ENCODE assay signal across 8 cellular contexts in genomic region chr16:56610017-56610608, GRCh38. TPM values are rescaled to one million over a fixed set of nuclear protein-coding genes. Genes with fewer than 3 reads are reported as not detected.
DNase-seq lines count a peak whose midpoint lies in the region; ATAC-seq and TF ChIP-seq lines count a peak whose summit lies in the region.

No MANE protein-coding gene starts in this region.

- H3K9me3 ChIP-seq in BLaER1: no peaks in the 10 kb centered on the region

- H3K9me3 Mint-ChIP-seq in chondrocyte (ENCODE audit: low read depth): no peaks in the 10 kb centered on the region
- H3K9me3 Mint-ChIP-seq in stimulated activated memory B cell treated with anti-CD40 and anti-IgM and Interleukin-4, amounts not matched to agents 10 μg/mL and 1 μg/mL and 100 μg/mL, for 72 hours: no peaks in the 10 kb centered on the region

- peaks cover 5% of the 10 kb centered on the region for H3K27me3 ChIP-seq in BLaER1

- H3K4me1 ChIP-seq in BLaER1: peaks cover 47% of the 10 kb centered on the region

- H3K4me2 ChIP-seq in BLaER1: peak overlapping the region; percentile 100

- peak; percentile 16 for TF ChIP-seq CTCF in chondrocyte (IDR thresholded peaks at IDR 0.05)

- H3K4me3 Mint-ChIP-seq in chondrocyte (ENCODE audit: unreplicated experiment): peak overlapping the region; percentile 76
- peak overlapping the region; percentile 87 for H3K4me3 Mint-ChIP-seq in stimulated activated memory B cell treated with anti-CD40 and anti-IgM and Interleukin-4, amounts not matched to agents 10 μg/mL and 1 μg/mL and 100 μg/mL, for 72 hours

- H3K27ac ChIP-seq in BLaER1: no peak overlapping the region

- H4K20me1 ChIP-seq in BLaER1: no peaks in the 10 kb centered on the region

- no peaks in the 10 kb centered on the region for H3K36me3 ChIP-seq in BLaER1

- H3K27me3 Mint-ChIP-seq in chondrocyte (ENCODE audit: low read depth): no peaks in the 10 kb centered on the region
- no peaks in the 10 kb centered on the region for H3K27me3 Mint-ChIP-seq in stimulated activated memory B cell treated with anti-CD40 and anti-IgM and Interleukin-4, amounts not matched to agents 10 μg/mL and 1 μg/mL and 100 μg/mL, for 72 hours

- H3K4me1 Mint-ChIP-seq in chondrocyte (ENCODE audit: low read depth): peaks cover 79% of the 10 kb centered on the region
- peaks cover 41% of the 10 kb centered on the region for H3K4me1 Mint-ChIP-seq in stimulated activated memory B cell treated with anti-CD40 and anti-IgM and Interleukin-4, amounts not matched to agents 10 μg/mL and 1 μg/mL and 100 μg/mL, for 72 hours

- ATAC-seq in stimulated activated memory B cell treated with anti-CD40 and anti-IgM and Interleukin-4, amounts not matched to agents 10 μg/mL and 1 μg/mL and 100 μg/mL, for 72 hours: peak; percentile 71
- ATAC-seq in GM19035 (IDR thresholded peaks at IDR 0.05; ENCODE audit: unreplicated experiment): no peak

- DNase-seq in Jurkat, Clone E6-1 (ENCODE audit: low read depth, low spot score): peak; percentile 37
- peak; percentile 48 for DNase-seq in activated CD4-positive, CD25-positive, alpha-beta regulatory T cell treated with anti-CD3 and anti-CD28 coated beads, Interleukin-2, amount 50 U/mL, for 16 hours (ENCODE audit: low read depth, low spot score)
- DNase-seq in chondrocyte (ENCODE audit: low spot score) (no peak), mucosa of gallbladder (ENCODE audit: low spot score) (peak; percentile 33), NCI-H1930 (lab: John Stamatoyannopoulos, UW) (no peak)

- H3K36me3 Mint-ChIP-seq in chondrocyte (ENCODE audit: low read depth): no peaks in the 10 kb centered on the region
- H3K36me3 Mint-ChIP-seq in stimulated activated memory B cell treated with anti-CD40 and anti-IgM and Interleukin-4, amounts not matched to agents 10 μg/mL and 1 μg/mL and 100 μg/mL, for 72 hours: no peaks in the 10 kb centered on the region

- H3K4me3 ChIP-seq in BLaER1: peak overlapping the region; percentile 70
- peak overlapping the region; percentile 84 for H3K4me3 ChIP-seq in Jurkat, Clone E6-1 (ENCODE audit: low read length)

- H3K27ac Mint-ChIP-seq in chondrocyte (ENCODE audit: unreplicated experiment): peak overlapping the region; percentile 98
- H3K27ac Mint-ChIP-seq in stimulated activated memory B cell treated with anti-CD40 and anti-IgM and Interleukin-4, amounts not matched to agents 10 μg/mL and 1 μg/mL and 100 μg/mL, for 72 hours: peak overlapping the region; percentile 76

- H3K9ac ChIP-seq in BLaER1: no peak overlapping the region

RNA-seq across cellular contexts. Expression of gene MT2A, which starts 1.7 kb away (rescaled TPM):
- polyA plus RNA-seq in Jurkat, Clone E6-1 (2012; ENCODE audit: insufficient read depth, insufficient read length): 224 TPM
- total RNA-seq in chondrocyte: 160 to 407 TPM (median 183 TPM) in 3 replicates
- 157 TPM for total RNA-seq in mucosa of gallbladder

RNA-seq across cellular contexts. Expression of gene MT1E, which starts 15.5 kb away (rescaled TPM):
- polyA plus RNA-seq in Jurkat, Clone E6-1 (2012; ENCODE audit: insufficient read depth, insufficient read length): not detected
- total RNA-seq in chondrocyte (23.2 to 35.8 TPM (median 31.4 TPM) in 3 replicates), mucosa of gallbladder (137 TPM)

RNA-seq across cellular contexts. Expression of gene MT3, which starts 20.8 kb away (rescaled TPM):
- not detected for polyA plus RNA-seq in Jurkat, Clone E6-1 (2012; ENCODE audit: insufficient read depth, insufficient read length)
- total RNA-seq in chondrocyte: 0.77 TPM in 1 of 3 replicates, not detected in the others
- total RNA-seq in mucosa of gallbladder: 1.4 TPM

RNA-seq across cellular contexts. Expression of gene MT1M, which starts 22.3 kb away (rescaled TPM):
- not detected for polyA plus RNA-seq in Jurkat, Clone E6-1 (2012; ENCODE audit: insufficient read depth, insufficient read length)
- total RNA-seq in chondrocyte (0.35 to 0.59 TPM in 2 of 3 replicates, not detected in the other), mucosa of gallbladder (4.6 TPM)

RNA-seq across cellular contexts. Expression of gene MT1A, which starts 28.4 kb away (rescaled TPM):
- polyA plus RNA-seq in Jurkat, Clone E6-1 (2012; ENCODE audit: insufficient read depth, insufficient read length): not detected
- total RNA-seq in chondrocyte (1.1 TPM in 1 of 3 replicates, not detected in the others), mucosa of gallbladder (1.9 TPM)

Comparison
In these comparisons a context has a peak if more than half of its experiments do, and no peak if none do; other contexts are left out.
1. DNase-seq: peak in Jurkat, Clone E6-1 (single experiment), activated CD4-positive, CD25-positive, alpha-beta regulatory T cell treated with anti-CD3 and anti-CD28 coated beads, Interleukin-2, amount 50 U/mL, for 16 hours (single experiment) and mucosa of gallbladder (single experiment); none in chondrocyte (single experiment) and NCI-H1930 (0 of 2).